In the genomic region with DNA sequence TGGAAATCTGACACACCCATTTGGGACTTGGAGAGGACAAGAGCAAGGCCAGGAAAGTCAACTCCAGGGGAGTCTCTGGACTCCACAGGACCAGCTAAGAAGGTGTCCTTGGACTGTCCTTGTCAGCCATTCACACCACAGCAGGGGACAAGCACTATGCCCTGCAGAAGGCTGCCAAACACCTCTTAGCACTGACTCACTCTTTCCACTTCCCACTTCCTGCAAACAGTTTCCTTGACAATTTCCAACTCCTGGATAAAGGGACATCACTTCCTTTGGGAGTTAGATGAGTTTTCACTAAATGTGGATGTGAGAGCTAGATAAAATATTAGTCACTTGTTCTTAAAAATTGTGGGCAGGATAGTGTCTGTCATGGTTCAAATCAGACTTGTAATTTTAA, we compare ENCODE assay signal across 10 cellular contexts. TPM values are rescaled to one million over a fixed set of nuclear protein-coding genes. Genes with fewer than 3 reads are reported as not detected.
DNase-seq lines count a peak whose midpoint lies in the region; ATAC-seq, FAIRE-seq and TF ChIP-seq lines count a peak whose summit lies in the region.
"Had no signal": no experiment of that assay in that cellular context is flagged by ENCODE, and none has a peak within 500 bp of the region (broad histone marks: within the 10 kb centered on the region; RNA-seq: fewer than 3 reads in every experiment).

No MANE protein-coding gene starts in this region.

- CTCF ChIA-PET in HEK293 (lab: Yijun Ruan, JAX), result no interaction called here
- CTCF ChIA-PET in activated CD4-positive, alpha-beta T cell treated with anti-CD3 and anti-CD28 coated beads, Interleukin-2, amount 10 ng/mL, durations not matched to agents 7 days and 5 days (lab: Charles Lee), result no interaction called here

- POLR2A ChIA-PET in HEK293 (lab: Yijun Ruan, JAX), result no interaction called here
- POLR2A ChIA-PET in activated CD4-positive, alpha-beta T cell treated with anti-CD3 and anti-CD28 coated beads, Interleukin-2, amount 10 ng/mL, durations not matched to agents 7 days and 5 days (lab: Charles Lee), result no interaction called here

- intact Hi-C loops in pancreas (cut with DNase I), result no loop called here

- TF ChIP-seq CTCF in HEK293 (tag by site-specific recombination; IDR thresholded peaks at IDR 0.05), result no peak
- no peak for TF ChIP-seq CTCF in glutamatergic neuron (IDR thresholded peaks at IDR 0.05; ENCODE audit: partially characterized antibody, unreplicated experiment)
- TF ChIP-seq CTCF in pancreas (IDR thresholded peaks at IDR 0.05), result no peak

- H3K9me3 Mint-ChIP-seq in glutamatergic neuron (ENCODE audit: unreplicated experiment), result peaks cover 7% of the 10 kb centered on the region
- no peaks in the 10 kb centered on the region for H3K9me3 Mint-ChIP-seq in activated CD4-positive, alpha-beta T cell treated with anti-CD3 and anti-CD28 coated beads, Interleukin-2, amount 10 ng/mL, durations not matched to agents 7 days and 5 days

- H3K36me3 ChIP-seq in HEK293 (ENCODE audit: control insufficient read depth in 2 of 2, insufficient read depth in 1 of 2, low read length in 2 of 2) (peaks cover 0 to 36% of the 10 kb centered on the region in 2 experiments; a peak in 2 of 3 replicates), pancreas (peaks cover 0 to 13% (median 8%) of the 10 kb centered on the region in 3 donors)

- H3K4me3 Mint-ChIP-seq in glutamatergic neuron (ENCODE audit: unreplicated experiment), result no peak overlapping the region
- H3K4me3 Mint-ChIP-seq in activated CD4-positive, alpha-beta T cell treated with anti-CD3 and anti-CD28 coated beads, Interleukin-2, amount 10 ng/mL, durations not matched to agents 7 days and 5 days, result no peak overlapping the region

- peaks cover 6% of the 10 kb centered on the region for H3K27me3 Mint-ChIP-seq in glutamatergic neuron (ENCODE audit: unreplicated experiment)
- H3K27me3 Mint-ChIP-seq in activated CD4-positive, alpha-beta T cell treated with anti-CD3 and anti-CD28 coated beads, Interleukin-2, amount 10 ng/mL, durations not matched to agents 7 days and 5 days, result peaks cover 51% of the 10 kb centered on the region

- H3K27ac ChIP-seq in HEK293 (ENCODE audit: extremely low read depth, low read depth, low read length), result no peak overlapping the region
- H3K27ac ChIP-seq in pancreas, result peak overlapping the region in 1 of 4 donors; percentile 37

- H3K4me1 ChIP-seq in HEK293 (ENCODE audit: control insufficient read depth, insufficient read depth, low read length), result no peaks in the 10 kb centered on the region
- no peaks in the 10 kb centered on the region for H3K4me1 ChIP-seq in pancreas

- no peaks in the 10 kb centered on the region for H3K36me3 Mint-ChIP-seq in glutamatergic neuron (ENCODE audit: unreplicated experiment)
- peaks cover 45% of the 10 kb centered on the region for H3K36me3 Mint-ChIP-seq in activated CD4-positive, alpha-beta T cell treated with anti-CD3 and anti-CD28 coated beads, Interleukin-2, amount 10 ng/mL, durations not matched to agents 7 days and 5 days (ENCODE audit: low read depth)

- H3K9me3 ChIP-seq in HEK293 (ENCODE audit: control insufficient read depth, insufficient read depth, low read depth, low read length) (no peaks in the 10 kb centered on the region), pancreas (no peaks in the 10 kb centered on the region)

- no peak for FAIRE-seq in pancreas (lab: Jason Lieb, UNC)

- DNase-seq in SW 1271 (lab: John Stamatoyannopoulos, UW) (peak; percentile 46 to 62), glutamatergic neuron (no peak), pancreas (no peak), GF-D8 (lab: John Stamatoyannopoulos, UW) (no peak)
- no peak for DNase-seq in stimulated activated CD4-positive, alpha-beta T cell treated with anti-CD3 and anti-CD28 coated beads, Interleukin-2, amount 100 ng/mL, for 48 hours
- DNase-seq in activated CD4-positive, alpha-beta T cell treated with anti-CD3 and anti-CD28 coated beads, Interleukin-2, amount 10 ng/mL, durations not matched to agents 7 days and 5 days, result no peak
- DNase-seq: NCI-H1092 had no signal

- H3K4me3 ChIP-seq in HEK293 (ENCODE audit: low read depth, low read length) (no peak overlapping the region), pancreas (no peak overlapping the region)
- H3K4me3 ChIP-seq: smooth muscle cell had no signal

- peak; percentile 44 to 63 (median 52) for ATAC-seq in pancreas
- ATAC-seq in HG03159 (IDR thresholded peaks at IDR 0.05; ENCODE audit: unreplicated experiment), result no peak

- H3K27ac Mint-ChIP-seq in glutamatergic neuron (ENCODE audit: unreplicated experiment), result peak overlapping the region; percentile 92
- no peak overlapping the region for H3K27ac Mint-ChIP-seq in activated CD4-positive, alpha-beta T cell treated with anti-CD3 and anti-CD28 coated beads, Interleukin-2, amount 10 ng/mL, durations not matched to agents 7 days and 5 days

- no peaks in the 10 kb centered on the region for H3K27me3 ChIP-seq in pancreas

- peaks cover 28% of the 10 kb centered on the region for H3K4me1 Mint-ChIP-seq in glutamatergic neuron (ENCODE audit: low read depth, unreplicated experiment)
- peaks cover 23% of the 10 kb centered on the region for H3K4me1 Mint-ChIP-seq in activated CD4-positive, alpha-beta T cell treated with anti-CD3 and anti-CD28 coated beads, Interleukin-2, amount 10 ng/mL, durations not matched to agents 7 days and 5 days

TF ChIP-seq in HEK293, 187 proteins besides CTCF, POLR2A, EP300 and RAD21:
- no peak for TF ChIP-seq ZFP41 (tag by site-specific recombination; IDR thresholded peaks at IDR 0.05; ENCODE audit: borderline replicate concordance)
- no peak for TF ChIP-seq ZNF433 (tag by site-specific recombination; IDR thresholded peaks at IDR 0.05; ENCODE audit: low read depth)
- peak; percentile 48 for TF ChIP-seq ZIC2 (tag by site-specific recombination; IDR thresholded peaks at IDR 0.05)

RNA-seq across cellular contexts. Expression of a gene that starts 37.8 kb away (rescaled TPM):
- 212 TPM for total RNA-seq in glutamatergic neuron (ENCODE audit: unreplicated experiment)
- total RNA-seq in pancreas, result 10 to 100 TPM; 30.1 to 56.9 (median 40.4) TPM
- 10 to 100 TPM; 60.1 to 66.7 TPM for polyA plus RNA-seq in pancreas
- total RNA-seq in activated CD4-positive, alpha-beta T cell treated with anti-CD3 and anti-CD28 coated beads, Interleukin-2, amount 10 ng/mL, durations not matched to agents 7 days and 5 days, result under 1 TPM in 1 of 2 experiments, not detected in 1; 0.04 TPM

Comparison
In these comparisons a context has a peak if more than half of its experiments do, and no peak if none do; other contexts are left out.
1. DNase-seq: peak in SW 1271 (2 of 2); none in glutamatergic neuron (single experiment), pancreas (0 of 6), GF-D8 (single experiment), stimulated activated CD4-positive, alpha-beta T cell treated with anti-CD3 and anti-CD28 coated beads, Interleukin-2, amount 100 ng/mL, for 48 hours (0 of 2) and activated CD4-positive, alpha-beta T cell treated with anti-CD3 and anti-CD28 coated beads, Interleukin-2, amount 10 ng/mL, durations not matched to agents 7 days and 5 days (single experiment).
2. RNA of a gene that starts 37.8 kb away (total RNA-seq): 212 TPM in glutamatergic neuron (single experiment) and 30.1 to 56.9 TPM in pancreas; 0.04 TPM in activated CD4-positive, alpha-beta T cell treated with anti-CD3 and anti-CD28 coated beads, Interleukin-2, amount 10 ng/mL, durations not matched to agents 7 days and 5 days; every median in the first group is over 10 times any median in the second.